ENCODE assay signal across 9 cellular contexts in the genomic region with DNA sequence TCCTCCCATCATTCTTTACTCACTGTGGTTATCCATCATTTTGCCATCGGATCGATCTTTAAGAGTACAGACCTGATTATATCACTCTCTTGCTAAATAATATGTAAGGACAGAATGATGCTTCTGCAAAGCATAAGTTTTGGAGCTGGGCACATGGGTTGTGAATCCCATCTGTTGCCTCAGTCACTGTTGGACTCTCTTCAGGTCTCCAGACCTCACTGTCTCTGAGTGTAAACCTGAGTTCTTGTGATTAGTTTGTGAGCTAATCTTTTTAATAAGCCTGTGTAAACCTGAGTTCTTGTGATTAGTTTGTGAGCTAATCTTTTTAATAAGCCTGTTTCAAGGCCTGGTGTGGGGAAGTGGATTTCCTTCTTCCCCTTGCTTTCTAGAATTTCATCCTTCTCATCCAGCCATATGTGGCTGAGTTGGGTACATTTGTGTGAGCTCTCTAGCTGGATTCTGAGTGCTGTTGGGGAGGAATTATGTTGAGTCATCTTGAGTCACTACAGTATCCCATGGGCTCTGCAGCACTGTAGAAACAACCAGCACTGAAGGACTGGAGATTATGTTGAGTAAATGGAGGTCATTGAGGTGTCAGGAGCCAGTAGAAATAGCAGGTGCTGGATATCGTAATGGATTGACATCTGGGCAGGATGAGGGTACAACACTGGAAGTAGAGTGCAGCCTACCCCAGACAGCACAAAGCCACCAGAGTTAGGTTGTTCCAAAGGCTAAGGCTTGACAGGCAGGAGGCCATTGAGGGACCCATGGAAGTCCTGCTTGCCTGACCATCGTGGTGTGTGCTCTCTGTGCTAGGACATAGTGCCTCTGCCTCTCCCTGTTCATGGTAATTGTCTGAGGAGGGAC. TPM values are rescaled to one million over a fixed set of nuclear protein-coding genes. Genes with fewer than 3 reads are reported as not detected.
DNase-seq lines count a peak whose midpoint lies in the region; ATAC-seq and TF ChIP-seq lines count a peak whose summit lies in the region.
"Had no signal": no experiment of that assay in that cellular context is flagged by ENCODE, and none has a peak within 500 bp of the region (broad histone marks: within the 10 kb centered on the region; RNA-seq: fewer than 3 reads in every experiment).

No MANE protein-coding gene starts in this region.

- H2AK5ac ChIP-seq in mesenchymal stem cell (ENCODE audit: low read length, severe bottlenecking), result no peak overlapping the region

- WGBS in mesenchymal stem cell, result 58% methylated on average over 2 of the region's 4 CpGs

- H3K27ac ChIP-seq in mesenchymal stem cell (ENCODE audit: low read length, poor library complexity, severe bottlenecking), result peak overlapping the region; percentile 13

- no peak overlapping the region for H2BK15ac ChIP-seq in mesenchymal stem cell (ENCODE audit: low read depth, poor library complexity, severe bottlenecking)

- H3K9ac ChIP-seq in mesenchymal stem cell (ENCODE audit: low read length), result peak overlapping the region; percentile 50

- no peak overlapping the region for H2BK12ac ChIP-seq in mesenchymal stem cell (ENCODE audit: low read length in 2 of 2)

- peak; percentile 27 for DNase-seq in Ammon's horn (ENCODE audit: low spot score)
- peak; percentile 57 for DNase-seq in MG63
- DNase-seq in mesenchymal stem cell, result peak; percentile 92
- DNase-seq in NK-92 (lab: John Stamatoyannopoulos, UW; ENCODE audit: unreplicated experiment), result no peak
- DNase-seq in activated CD4-positive, alpha-beta T cell treated with anti-CD3 and anti-CD28 coated beads, Interleukin-2, amount 10 ng/mL, durations not matched to agents 24 days and 14 days, result no peak

- no peak overlapping the region for H3K4me3 ChIP-seq in MG63
- peak overlapping the region in 1 of 2 experiments; percentile 15 for H3K4me3 ChIP-seq in mesenchymal stem cell (ENCODE audit: insufficient read depth in 1 of 2, low read depth in 1 of 2, low read length in 2 of 2)
- H3K4me3 ChIP-seq: lung had no signal

- peak overlapping the region; percentile 3 to 85 (median 55) for H3K27ac Mint-ChIP-seq in brain
- no peak overlapping the region for H3K27ac Mint-ChIP-seq in activated CD4-positive, alpha-beta T cell treated with anti-CD3 and anti-CD28 coated beads, Interleukin-2, amount 10 ng/mL, durations not matched to agents 24 days and 14 days

- no peak overlapping the region for H3K4me3 Mint-ChIP-seq in brain
- H3K4me3 Mint-ChIP-seq in activated CD4-positive, alpha-beta T cell treated with anti-CD3 and anti-CD28 coated beads, Interleukin-2, amount 10 ng/mL, durations not matched to agents 24 days and 14 days, result no peak overlapping the region

- H3K36me3 Mint-ChIP-seq in brain, result peaks cover 34% of the 10 kb centered on the region
- peaks cover 28% of the 10 kb centered on the region for H3K36me3 Mint-ChIP-seq in activated CD4-positive, alpha-beta T cell treated with anti-CD3 and anti-CD28 coated beads, Interleukin-2, amount 10 ng/mL, durations not matched to agents 24 days and 14 days (ENCODE audit: low read depth)

- H3K79me1 ChIP-seq in mesenchymal stem cell (replicated peaks; ENCODE audit: low read length, poor library complexity, severe bottlenecking), result peaks cover 19% of the 10 kb centered on the region

- no peak overlapping the region for H2AFZ ChIP-seq in mesenchymal stem cell (ENCODE audit: low read depth, low read length)

- H3K18ac ChIP-seq in mesenchymal stem cell (ENCODE audit: low read depth in 1 of 2, low read length in 2 of 2), result no peak overlapping the region

- no peak overlapping the region for H2BK120ac ChIP-seq in mesenchymal stem cell (ENCODE audit: low read depth, low read length)

- H3K27me3 ChIP-seq in MG63 (no peaks in the 10 kb centered on the region), mesenchymal stem cell (ENCODE audit: control insufficient read depth in 1 of 2, insufficient read depth in 1 of 2, low read length in 2 of 2) (no peaks in the 10 kb centered on the region)

- peaks cover 73% of the 10 kb centered on the region for H3K36me3 ChIP-seq in MG63
- peaks cover 8 to 36% of the 10 kb centered on the region in 2 experiments for H3K36me3 ChIP-seq in mesenchymal stem cell (ENCODE audit: control insufficient read depth in 1 of 2, insufficient read depth in 2 of 2, low read depth in 1 of 2, low read length in 2 of 2)

- no peak overlapping the region for H4K8ac ChIP-seq in mesenchymal stem cell (ENCODE audit: low read length)

- no peak overlapping the region for H3K23ac ChIP-seq in mesenchymal stem cell (ENCODE audit: low read length in 2 of 2)

- H3K9me3 ChIP-seq in MG63, result no peaks in the 10 kb centered on the region
- H3K9me3 ChIP-seq in mesenchymal stem cell (ENCODE audit: control insufficient read depth, low read length), result no peaks in the 10 kb centered on the region

- H3K4me1 Mint-ChIP-seq in brain, result peaks cover 12% of the 10 kb centered on the region
- H3K4me1 Mint-ChIP-seq in activated CD4-positive, alpha-beta T cell treated with anti-CD3 and anti-CD28 coated beads, Interleukin-2, amount 10 ng/mL, durations not matched to agents 24 days and 14 days, result peaks cover 2% of the 10 kb centered on the region

- no peak overlapping the region for H4K91ac ChIP-seq in mesenchymal stem cell (ENCODE audit: low read length)

- intact Hi-C loops in activated CD4-positive, alpha-beta T cell treated with anti-CD3 and anti-CD28 coated beads, Interleukin-2, amount 10 ng/mL, durations not matched to agents 24 days and 14 days (cut with micrococcal nuclease), result no loop called here

- H3K4me2 ChIP-seq in mesenchymal stem cell (ENCODE audit: low read length, poor library complexity, severe bottlenecking), result no peak overlapping the region

- no peak overlapping the region for H2BK5ac ChIP-seq in mesenchymal stem cell (ENCODE audit: low read depth, low read length, poor library complexity, severe bottlenecking)

- no peaks in the 10 kb centered on the region for H3K9me3 Mint-ChIP-seq in brain
- no peaks in the 10 kb centered on the region for H3K9me3 Mint-ChIP-seq in activated CD4-positive, alpha-beta T cell treated with anti-CD3 and anti-CD28 coated beads, Interleukin-2, amount 10 ng/mL, durations not matched to agents 24 days and 14 days

- ATAC-seq in HG03432 (IDR thresholded peaks at IDR 0.05; ENCODE audit: unreplicated experiment) (no peak), HG03457 (IDR thresholded peaks at IDR 0.05; ENCODE audit: unreplicated experiment) (no peak)

- H3K14ac ChIP-seq in mesenchymal stem cell (ENCODE audit: low read length in 2 of 2), result no peak overlapping the region

- no peak overlapping the region for H3K4ac ChIP-seq in mesenchymal stem cell (ENCODE audit: low read depth in 1 of 2, low read length in 2 of 2)

- no peaks in the 10 kb centered on the region for H3K27me3 Mint-ChIP-seq in brain
- no peaks in the 10 kb centered on the region for H3K27me3 Mint-ChIP-seq in activated CD4-positive, alpha-beta T cell treated with anti-CD3 and anti-CD28 coated beads, Interleukin-2, amount 10 ng/mL, durations not matched to agents 24 days and 14 days

- peaks cover 5% of the 10 kb centered on the region for H3K4me1 ChIP-seq in mesenchymal stem cell (ENCODE audit: control insufficient read depth, insufficient read depth, low read depth, low read length)

- TF ChIP-seq CTCF in brain (conservative IDR thresholded peaks at IDR 0.05), result no peak

RNA-seq across cellular contexts. Expression of gene SCAND1, which starts 52.4 kb away (rescaled TPM):
- total RNA-seq in MG63 (2014; rRNA removed; shearing (Covaris generic); ENCODE audit: low replicate concordance), result 29.8 and 79.0 TPM in 2 replicates
- 132 TPM for polyA plus RNA-seq in brain (ENCODE audit: insufficient read depth, low read depth, low replicate concordance)
- polyA plus RNA-seq in mesenchymal stem cell (2013, experiment 1 of 2), result 69.8 TPM
- polyA plus RNA-seq in mesenchymal stem cell (2013, experiment 2 of 2), result 73.4 TPM
- total RNA-seq in activated CD4-positive, alpha-beta T cell treated with anti-CD3 and anti-CD28 coated beads, Interleukin-2, amount 10 ng/mL, durations not matched to agents 24 days and 14 days, result 35.1 and 38.1 TPM in 2 replicates

Comparison
In these comparisons a context has a peak if more than half of its experiments do, and no peak if none do; other contexts are left out.
1. DNase-seq: peak in Ammon's horn (single experiment), MG63 (single experiment) and mesenchymal stem cell (single experiment); none in NK-92 (single experiment) and activated CD4-positive, alpha-beta T cell treated with anti-CD3 and anti-CD28 coated beads, Interleukin-2, amount 10 ng/mL, durations not matched to agents 24 days and 14 days (single experiment).